In genomic region chr2:150676747-150677382, GRCh38 we compare ENCODE assay signal across 25 cellular contexts.
"Had no signal": no experiment of that assay in that cellular context is flagged by ENCODE, and none has a peak within 500 bp of the region (broad histone marks: within the 10 kb centered on the region; RNA-seq: fewer than 3 reads in every experiment).

No MANE protein-coding gene starts in this region.

- H3K4me1 ChIP-seq: breast epithelium, pancreas, prostate gland, tibial nerve had no signal

- DNase-seq: activated CD8-positive, alpha-beta memory T cell treated with anti-CD3 and anti-CD28 coated beads, Interleukin-2, amount 10 ng/mL, durations not matched to agents 7 days and 5 days; activated CD8-positive, alpha-beta T cell treated with anti-CD3 and anti-CD28 coated beads, Interleukin-2, amount 10 ng/mL, durations not matched to agents 7 days and 5 days; activated naive CD4-positive, alpha-beta T cell; activated T-cell treated with anti-CD3 and anti-CD28 coated beads, Interleukin-2, amount 50 U/mL, for 48 hours; central memory CD4-positive, alpha-beta T cell; esophagus squamous epithelium; foreskin melanocyte; heart right ventricle; islet precursor cell; left ventricle myocardium superior; mammary epithelial cell; naive B cell; nephron progenitor cell; nucleus accumbens; pancreas; retina; stimulated activated CD4-positive, alpha-beta T cell treated with anti-CD3 and anti-CD28 coated beads, Interleukin-15, amount 100 ng/mL, for 24 hours; stimulated activated CD4-positive, alpha-beta T cell treated with anti-CD3 and anti-CD28 coated beads, Interleukin-2, amount 100 ng/mL, for 24 hours; stimulated activated naive CD4-positive, alpha-beta T cell treated with Interleukin-2 at 50 U/mL for 16 hours had no signal

- H3K36me3 ChIP-seq: breast epithelium, esophagus squamous epithelium, heart right ventricle, pancreas, prostate gland, tibial nerve had no signal

- H3K9me3 ChIP-seq: breast epithelium, esophagus squamous epithelium, pancreas, prostate gland, tibial nerve had no signal

- H3K4me3 ChIP-seq: breast epithelium, esophagus squamous epithelium, heart right ventricle, pancreas, prostate gland, tibial nerve had no signal

- ATAC-seq: activated CD8-positive, alpha-beta memory T cell treated with anti-CD3 and anti-CD28 coated beads, Interleukin-2, amount 10 ng/mL, durations not matched to agents 7 days and 5 days; activated CD8-positive, alpha-beta T cell treated with anti-CD3 and anti-CD28 coated beads, Interleukin-2, amount 10 ng/mL, durations not matched to agents 7 days and 5 days; activated naive CD4-positive, alpha-beta T cell treated with anti-CD3 and anti-CD28 coated beads, Interleukin-2, amount 50 U/mL, for 72 hours; heart right ventricle; left ventricle myocardium superior; pancreas had no signal

- FAIRE-seq: pancreas, urothelium cell line had no signal

- H3K27ac ChIP-seq: breast epithelium, epithelial cell of prostate, esophagus squamous epithelium, heart right ventricle, pancreas, prostate gland, tibial nerve had no signal

- H3K27me3 ChIP-seq: breast epithelium, esophagus squamous epithelium, heart right ventricle, pancreas, tibial nerve had no signal
